In the genomic region with DNA sequence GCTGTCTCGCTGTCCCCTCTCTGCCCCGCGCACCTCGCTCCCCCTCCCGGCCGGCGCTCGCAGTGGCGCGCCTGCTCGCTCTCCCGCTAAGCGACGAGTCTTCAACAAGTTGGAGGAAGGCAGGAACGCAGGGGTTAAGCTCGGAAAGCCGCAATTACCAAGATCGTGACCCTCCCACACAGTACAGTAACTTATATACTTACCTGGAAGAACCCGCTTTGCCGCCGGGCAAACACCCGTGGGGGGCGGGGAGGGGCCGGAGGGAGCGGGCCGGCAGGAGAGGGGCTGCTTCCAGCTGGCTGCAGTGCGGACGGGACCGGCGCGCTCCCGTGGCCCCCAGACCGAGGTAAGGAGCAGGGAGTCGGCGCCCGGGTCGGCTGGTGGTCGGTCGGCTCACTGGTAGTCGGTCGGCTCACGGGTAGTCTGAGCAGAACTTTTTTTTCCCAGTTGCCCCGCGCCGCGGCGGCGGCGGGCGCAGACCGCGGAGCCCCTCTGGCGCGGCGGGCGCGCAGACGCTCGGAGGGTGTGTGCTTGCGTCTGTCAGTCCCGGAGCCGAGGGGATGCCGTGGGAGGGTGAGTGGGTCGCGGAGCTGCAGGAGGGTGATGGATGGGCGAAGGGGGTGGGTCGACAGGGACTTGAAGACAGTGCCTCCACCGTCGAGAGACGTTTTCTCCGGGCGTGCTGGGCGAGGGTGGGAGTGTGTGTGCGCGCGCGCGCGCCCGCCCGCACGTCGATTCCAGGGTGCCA, we compare ENCODE assay signal across 1 cellular context.
A peak's percentile ranks its signal among the peaks of the same experiment; 100 is the strongest.
TF ChIP-seq lines count a peak whose summit lies in the region.

No MANE protein-coding gene starts in this region.

TF ChIP-seq in HEK293, 187 proteins besides CTCF, POLR2A, EP300 and RAD21 (continued from another document):
- TF ChIP-seq, protein P1, sequence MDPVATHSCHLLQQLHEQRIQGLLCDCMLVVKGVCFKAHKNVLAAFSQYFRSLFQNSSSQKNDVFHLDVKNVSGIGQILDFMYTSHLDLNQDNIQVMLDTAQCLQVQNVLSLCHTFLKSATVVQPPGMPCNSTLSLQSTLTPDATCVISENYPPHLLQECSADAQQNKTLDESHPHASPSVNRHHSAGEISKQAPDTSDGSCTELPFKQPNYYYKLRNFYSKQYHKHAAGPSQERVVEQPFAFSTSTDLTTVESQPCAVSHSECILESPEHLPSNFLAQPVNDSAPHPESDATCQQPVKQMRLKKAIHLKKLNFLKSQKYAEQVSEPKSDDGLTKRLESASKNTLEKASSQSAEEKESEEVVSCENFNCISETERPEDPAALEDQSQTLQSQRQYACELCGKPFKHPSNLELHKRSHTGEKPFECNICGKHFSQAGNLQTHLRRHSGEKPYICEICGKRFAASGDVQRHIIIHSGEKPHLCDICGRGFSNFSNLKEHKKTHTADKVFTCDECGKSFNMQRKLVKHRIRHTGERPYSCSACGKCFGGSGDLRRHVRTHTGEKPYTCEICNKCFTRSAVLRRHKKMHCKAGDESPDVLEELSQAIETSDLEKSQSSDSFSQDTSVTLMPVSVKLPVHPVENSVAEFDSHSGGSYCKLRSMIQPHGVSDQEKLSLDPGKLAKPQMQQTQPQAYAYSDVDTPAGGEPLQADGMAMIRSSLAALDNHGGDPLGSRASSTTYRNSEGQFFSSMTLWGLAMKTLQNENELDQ (tag by site-specific recombination; IDR thresholded peaks at IDR 0.05; ENCODE audit: low read depth): no peak
- TF ChIP-seq ZBTB8A (tag by site-specific recombination; IDR thresholded peaks at IDR 0.05) (peak; percentile 91), ZNF248 (tag by site-specific recombination; IDR thresholded peaks at IDR 0.05) (no peak), GLIS2 (tag by site-specific recombination; IDR thresholded peaks at IDR 0.05) (peak; percentile 77), HOXC10 (CRISPR knock-in tag; IDR thresholded peaks at IDR 0.05) (peak; percentile 58; the same call in 1 of the 2 replicates), ZBTB17 (tag by site-specific recombination; IDR thresholded peaks at IDR 0.05) (peak; percentile 24; the same call in 1 of the 2 replicates), ZNF664 (tag by site-specific recombination; IDR thresholded peaks at IDR 0.05) (no peak), TRIM28 (IDR thresholded peaks at IDR 0.05; ENCODE audit: borderline replicate concordance, low read length) (no peak), ZNF280C (tag by site-specific recombination; IDR thresholded peaks at IDR 0.05) (no peak), ZNF433 (tag by site-specific recombination; IDR thresholded peaks at IDR 0.05; ENCODE audit: low read depth) (no peak), ZNF48 (tag by site-specific recombination; IDR thresholded peaks at IDR 0.05) (no peak), YY2 (tag by site-specific recombination; IDR thresholded peaks at IDR 0.05) (no peak), ZBTB26 (tag by site-specific recombination; optimal IDR thresholded peaks at IDR 0.05) (peak; percentile 90), ZNF596 (tag by site-specific recombination; IDR thresholded peaks at IDR 0.05) (no peak), ZFHX2 (tag by site-specific recombination; conservative IDR thresholded peaks at IDR 0.05) (peak; percentile 96), ZNF112 (tag by site-specific recombination; IDR thresholded peaks at IDR 0.05) (no peak), ZNF76 (tag by site-specific recombination; IDR thresholded peaks at IDR 0.05; ENCODE audit: borderline replicate concordance, low read depth) (0 out of 2 replicates have a peak, but pooled peaks have one; percentile 51), ZNF571 (tag by site-specific recombination; IDR thresholded peaks at IDR 0.05) (no peak), ZFP69B (tag by site-specific recombination; IDR thresholded peaks at IDR 0.05) (0 out of 2 replicates have a peak, but pooled peaks have one; percentile 13), ZNF704 (tag by site-specific recombination; IDR thresholded peaks at IDR 0.05) (no peak), ZNF10 (tag by site-specific recombination; IDR thresholded peaks at IDR 0.05) (no peak), KLF9 (tag by site-specific recombination; IDR thresholded peaks at IDR 0.05; ENCODE audit: low read depth) (peak; percentile 34; the same call in 1 of the 2 replicates), ZNF335 (tag by site-specific recombination; conservative IDR thresholded peaks at IDR 0.05) (peak; percentile 77), ZNF513 (tag by site-specific recombination; IDR thresholded peaks at IDR 0.05) (0 out of 2 replicates have a peak, but pooled peaks have one; percentile 15), EGR2 (tag by site-specific recombination; IDR thresholded peaks at IDR 0.05; ENCODE audit: low read depth) (peak; percentile 90), ZNF366 (tag by site-specific recombination; conservative IDR thresholded peaks at IDR 0.05) (no peak), ZNF223 (tag by site-specific recombination; IDR thresholded peaks at IDR 0.05) (no peak), ZNF140 (tag by site-specific recombination; IDR thresholded peaks at IDR 0.05) (no peak)
- TF ChIP-seq, protein P2, sequence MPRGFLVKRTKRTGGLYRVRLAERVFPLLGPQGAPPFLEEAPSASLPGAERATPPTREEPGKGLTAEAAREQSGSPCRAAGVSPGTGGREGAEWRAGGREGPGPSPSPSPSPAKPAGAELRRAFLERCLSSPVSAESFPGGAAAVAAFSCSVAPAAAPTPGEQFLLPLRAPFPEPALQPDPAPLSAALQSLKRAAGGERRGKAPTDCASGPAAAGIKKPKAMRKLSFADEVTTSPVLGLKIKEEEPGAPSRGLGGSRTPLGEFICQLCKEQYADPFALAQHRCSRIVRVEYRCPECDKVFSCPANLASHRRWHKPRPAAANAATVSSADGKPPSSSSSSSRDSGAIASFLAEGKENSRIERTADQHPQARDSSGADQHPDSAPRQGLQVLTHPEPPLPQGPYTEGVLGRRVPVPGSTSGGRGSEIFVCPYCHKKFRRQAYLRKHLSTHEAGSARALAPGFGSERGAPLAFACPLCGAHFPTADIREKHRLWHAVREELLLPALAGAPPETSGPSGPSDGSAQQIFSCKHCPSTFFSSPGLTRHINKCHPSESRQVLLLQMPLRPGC (tag by site-specific recombination; IDR thresholded peaks at IDR 0.05): no peak
- TF ChIP-seq, protein P3, sequence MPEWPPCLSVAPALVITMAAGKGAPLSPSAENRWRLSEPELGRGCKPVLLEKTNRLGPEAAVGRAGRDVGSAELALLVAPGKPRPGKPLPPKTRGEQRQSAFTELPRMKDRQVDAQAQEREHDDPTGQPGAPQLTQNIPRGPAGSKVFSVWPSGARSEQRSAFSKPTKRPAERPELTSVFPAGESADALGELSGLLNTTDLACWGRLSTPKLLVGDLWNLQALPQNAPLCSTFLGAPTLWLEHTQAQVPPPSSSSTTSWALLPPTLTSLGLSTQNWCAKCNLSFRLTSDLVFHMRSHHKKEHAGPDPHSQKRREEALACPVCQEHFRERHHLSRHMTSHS (tag by site-specific recombination; IDR thresholded peaks at IDR 0.05): no peak
- TF ChIP-seq, protein P4, sequence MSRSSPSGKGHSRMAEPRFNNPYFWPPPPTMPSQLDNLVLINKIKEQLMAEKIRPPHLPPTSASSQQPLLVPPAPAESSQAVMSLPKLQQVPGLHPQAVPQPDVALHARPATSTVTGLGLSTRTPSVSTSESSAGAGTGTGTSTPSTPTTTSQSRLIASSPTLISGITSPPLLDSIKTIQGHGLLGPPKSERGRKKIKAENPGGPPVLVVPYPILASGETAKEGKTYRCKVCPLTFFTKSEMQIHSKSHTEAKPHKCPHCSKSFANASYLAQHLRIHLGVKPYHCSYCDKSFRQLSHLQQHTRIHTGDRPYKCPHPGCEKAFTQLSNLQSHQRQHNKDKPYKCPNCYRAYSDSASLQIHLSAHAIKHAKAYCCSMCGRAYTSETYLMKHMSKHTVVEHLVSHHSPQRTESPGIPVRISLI (tag by site-specific recombination; IDR thresholded peaks at IDR 0.05): no peak
- TF ChIP-seq, protein P5, sequence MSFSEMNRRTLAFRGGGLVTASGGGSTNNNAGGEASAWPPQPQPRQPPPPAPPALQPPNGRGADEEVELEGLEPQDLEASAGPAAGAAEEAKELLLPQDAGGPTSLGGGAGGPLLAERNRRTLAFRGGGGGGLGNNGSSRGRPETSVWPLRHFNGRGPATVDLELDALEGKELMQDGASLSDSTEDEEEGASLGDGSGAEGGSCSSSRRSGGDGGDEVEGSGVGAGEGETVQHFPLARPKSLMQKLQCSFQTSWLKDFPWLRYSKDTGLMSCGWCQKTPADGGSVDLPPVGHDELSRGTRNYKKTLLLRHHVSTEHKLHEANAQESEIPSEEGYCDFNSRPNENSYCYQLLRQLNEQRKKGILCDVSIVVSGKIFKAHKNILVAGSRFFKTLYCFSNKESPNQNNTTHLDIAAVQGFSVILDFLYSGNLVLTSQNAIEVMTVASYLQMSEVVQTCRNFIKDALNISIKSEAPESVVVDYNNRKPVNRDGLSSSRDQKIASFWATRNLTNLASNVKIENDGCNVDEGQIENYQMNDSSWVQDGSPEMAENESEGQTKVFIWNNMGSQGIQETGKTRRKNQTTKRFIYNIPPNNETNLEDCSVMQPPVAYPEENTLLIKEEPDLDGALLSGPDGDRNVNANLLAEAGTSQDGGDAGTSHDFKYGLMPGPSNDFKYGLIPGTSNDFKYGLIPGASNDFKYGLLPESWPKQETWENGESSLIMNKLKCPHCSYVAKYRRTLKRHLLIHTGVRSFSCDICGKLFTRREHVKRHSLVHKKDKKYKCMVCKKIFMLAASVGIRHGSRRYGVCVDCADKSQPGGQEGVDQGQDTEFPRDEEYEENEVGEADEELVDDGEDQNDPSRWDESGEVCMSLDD (tag by site-specific recombination; IDR thresholded peaks at IDR 0.05): no peak; the same call in 1 of the 2 replicates
